In the genomic region with DNA sequence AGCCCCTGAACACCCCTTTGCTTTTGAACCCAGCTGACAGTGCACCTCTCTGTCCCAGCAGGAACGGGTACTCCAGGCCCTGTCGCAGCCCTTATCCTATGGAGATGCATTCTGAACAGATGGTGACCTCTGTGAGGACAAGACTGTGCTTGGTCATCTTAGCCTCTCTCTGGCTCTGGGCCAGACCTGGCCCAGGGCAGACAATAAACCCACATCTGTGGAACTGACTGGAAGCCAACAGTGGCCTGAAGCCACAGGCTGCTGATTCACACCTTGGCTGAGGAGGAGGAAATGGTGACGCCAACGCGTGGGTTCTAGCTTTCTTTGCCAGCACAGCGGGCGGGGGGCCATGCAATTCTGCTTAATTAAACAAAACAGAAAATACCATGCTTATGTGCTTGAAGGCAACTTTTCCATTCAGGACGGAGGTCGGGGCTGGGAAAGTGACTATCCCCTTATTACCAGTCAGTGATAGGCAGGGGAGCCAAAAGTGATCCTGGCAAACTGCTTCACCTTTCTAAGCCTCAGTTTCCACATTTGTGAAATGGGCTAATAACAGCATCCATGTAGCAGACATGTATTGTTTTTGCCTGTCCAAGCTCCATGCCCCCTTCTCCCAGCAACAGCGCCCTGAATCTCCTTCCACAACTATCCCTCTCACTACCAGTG, we compare ENCODE assay signal across 8 cellular contexts. TPM values are rescaled to one million over a fixed set of nuclear protein-coding genes. Genes with fewer than 3 reads are reported as not detected.
DNase-seq lines count a peak whose midpoint lies in the region; ATAC-seq and TF ChIP-seq lines count a peak whose summit lies in the region.
"Had no signal": no experiment of that assay in that cellular context is flagged by ENCODE, and none has a peak within 500 bp of the region (broad histone marks: within the 10 kb centered on the region; RNA-seq: fewer than 3 reads in every experiment).

No MANE protein-coding gene starts in this region.

- no peak overlapping the region for H3K27ac Mint-ChIP-seq in T-helper 2 cell treated with Interferon-gamma antibody and Interleukin-4, amounts not matched to agents 5 μg/mL and 100 μg/mL, for 36 hours
- H3K27ac Mint-ChIP-seq in nephron progenitor cell = no peak overlapping the region
- H3K27ac Mint-ChIP-seq: T-helper 1 cell treated with Interleukin-12 subunit alpha and Interleukin-12 subunit beta and Interleukin-4 antibody, amounts not matched to agents 30 μg/mL and 1 μg/mL, for 36 hours had no signal

- H3K4me1 Mint-ChIP-seq in T-helper 2 cell treated with Interferon-gamma antibody and Interleukin-4, amounts not matched to agents 5 μg/mL and 100 μg/mL, for 36 hours (ENCODE audit: low read depth) = peaks cover 7% of the 10 kb centered on the region
- H3K4me1 Mint-ChIP-seq in nephron progenitor cell = peaks cover 32% of the 10 kb centered on the region

- H3K36me3 Mint-ChIP-seq in T-helper 2 cell treated with Interferon-gamma antibody and Interleukin-4, amounts not matched to agents 5 μg/mL and 100 μg/mL, for 36 hours (ENCODE audit: low read depth) = no peaks in the 10 kb centered on the region
- peaks cover 4% of the 10 kb centered on the region for H3K36me3 Mint-ChIP-seq in nephron progenitor cell (ENCODE audit: low read depth)

- no peak overlapping the region for H3K9ac ChIP-seq in subcutaneous abdominal adipose tissue (ENCODE audit: low read length in 5 of 5)

- no peak for TF ChIP-seq CTCF in nephron progenitor cell (IDR thresholded peaks at IDR 0.05)

- ATAC-seq in HG03354 (IDR thresholded peaks at IDR 0.05; ENCODE audit: poor library complexity, severe bottlenecking, unreplicated experiment) = no peak

- no peak overlapping the region for H3K4me3 ChIP-seq in subcutaneous abdominal adipose tissue (ENCODE audit: low read depth in 1 of 5, low read length in 5 of 5)

- peak overlapping the region; percentile 14 for H3K27ac ChIP-seq in subcutaneous abdominal adipose tissue (ENCODE audit: low read depth, low read length)

- no peaks in the 10 kb centered on the region for H3K9me3 ChIP-seq in subcutaneous abdominal adipose tissue (ENCODE audit: control insufficient read depth in 5 of 5, low read length in 5 of 5)

- H3K9me3 Mint-ChIP-seq in T-helper 2 cell treated with Interferon-gamma antibody and Interleukin-4, amounts not matched to agents 5 μg/mL and 100 μg/mL, for 36 hours = no peaks in the 10 kb centered on the region
- no peaks in the 10 kb centered on the region for H3K9me3 Mint-ChIP-seq in nephron progenitor cell
- H3K9me3 Mint-ChIP-seq: T-helper 1 cell treated with Interleukin-12 subunit alpha and Interleukin-12 subunit beta and Interleukin-4 antibody, amounts not matched to agents 30 μg/mL and 1 μg/mL, for 36 hours had no signal

- DNase-seq in HS-5 (ENCODE audit: low read depth) = peak; percentile 87
- DNase-seq in T-helper 2 cell treated with Interferon-gamma antibody and Interleukin-4, amounts not matched to agents 5 μg/mL and 100 μg/mL, for 36 hours (ENCODE audit: low spot score) = peak; percentile 75
- DNase-seq in dermis microvascular lymphatic vessel endothelial cell (ENCODE audit: low read depth in 2 of 2) = peak; percentile 87 to 98
- DNase-seq in myocyte (ENCODE audit: low read depth) = peak; percentile 95
- no peak for DNase-seq in nephron progenitor cell

- H3K27me3 ChIP-seq in subcutaneous abdominal adipose tissue (ENCODE audit: control insufficient read depth in 5 of 5, insufficient read depth in 4 of 5, low read length in 5 of 5) = peaks cover 0 to 17% (median 0%) of the 10 kb centered on the region in 5 donors

- H3K4me3 Mint-ChIP-seq in T-helper 2 cell treated with Interferon-gamma antibody and Interleukin-4, amounts not matched to agents 5 μg/mL and 100 μg/mL, for 36 hours = no peak overlapping the region
- no peak overlapping the region for H3K4me3 Mint-ChIP-seq in nephron progenitor cell
- H3K4me3 Mint-ChIP-seq: T-helper 1 cell treated with Interleukin-12 subunit alpha and Interleukin-12 subunit beta and Interleukin-4 antibody, amounts not matched to agents 30 μg/mL and 1 μg/mL, for 36 hours had no signal

- peaks cover 14 to 59% (median 54%) of the 10 kb centered on the region in 5 donors for H3K4me1 ChIP-seq in subcutaneous abdominal adipose tissue (ENCODE audit: control insufficient read depth in 5 of 5, insufficient read depth in 5 of 5, low read length in 5 of 5)

- peaks cover 17% of the 10 kb centered on the region for H3K27me3 Mint-ChIP-seq in T-helper 2 cell treated with Interferon-gamma antibody and Interleukin-4, amounts not matched to agents 5 μg/mL and 100 μg/mL, for 36 hours (ENCODE audit: low read depth)
- H3K27me3 Mint-ChIP-seq in nephron progenitor cell (ENCODE audit: low read depth, poor library complexity) = no peaks in the 10 kb centered on the region

- no peaks in the 10 kb centered on the region for H3K36me3 ChIP-seq in subcutaneous abdominal adipose tissue (ENCODE audit: control insufficient read depth in 5 of 5, insufficient read depth in 5 of 5, low read length in 5 of 5)

RNA-seq across cellular contexts. Expression of a gene that starts 10.8 kb away (rescaled TPM):
- total RNA-seq in dermis microvascular lymphatic vessel endothelial cell (12.5 and 24.3 TPM in 2 replicates), myocyte (19.4 and 28.8 TPM in 2 replicates)
- polyA plus RNA-seq in myocyte (2012) = 43.1 TPM
